In genomic region chr14:52399886-52400599, GRCh38 we compare ENCODE assay signal across 11 cellular contexts.
DNase-seq lines count a peak whose midpoint lies in the region; ATAC-seq lines count a peak whose summit lies in the region.
"Had no signal": no experiment of that assay in that cellular context is flagged by ENCODE, and none has a peak within 500 bp of the region (broad histone marks: within the 10 kb centered on the region; RNA-seq: fewer than 3 reads in every experiment).

No MANE protein-coding gene starts in this region.

- ATAC-seq in GM21423 (IDR thresholded peaks at IDR 0.05; ENCODE audit: unreplicated experiment), result no peak
- ATAC-seq in GM19328 (IDR thresholded peaks at IDR 0.05; ENCODE audit: unreplicated experiment), result no peak
- ATAC-seq in GM18498 (IDR thresholded peaks at IDR 0.05; ENCODE audit: unreplicated experiment), result no peak
- ATAC-seq: activated T-cell treated with anti-CD3 and anti-CD28 coated beads, Interleukin-2, amount 50 U/mL, for 4 hours; gastroesophageal sphincter had no signal

- in situ Hi-C loops in ACHN (cut with HindIII; ENCODE audit: low pct_ligation_motif_present, low pct_unique_long_range_greater_than_20kb, low sequenced_read_pairs), result no loop called here

- DNase-seq in ACHN (peak; percentile 71), GM03348 (ENCODE audit: low spot score) (peak; percentile 35), RPMI7951 (ENCODE audit: low read depth) (peak; percentile 6), fibroblast of the conjunctiva (ENCODE audit: low read depth) (peak; percentile 48)
- no peak for DNase-seq in stimulated activated CD4-positive, alpha-beta T cell treated with anti-CD3 and anti-CD28 coated beads, Interleukin-1b, Interleukin-23, amount 100 ng/mL, for 48 hours
- DNase-seq: activated T-cell treated with anti-CD3 and anti-CD28 coated beads, Interleukin-2, amount 50 U/mL, for 4 hours; ovary had no signal
